In the genomic region with DNA sequence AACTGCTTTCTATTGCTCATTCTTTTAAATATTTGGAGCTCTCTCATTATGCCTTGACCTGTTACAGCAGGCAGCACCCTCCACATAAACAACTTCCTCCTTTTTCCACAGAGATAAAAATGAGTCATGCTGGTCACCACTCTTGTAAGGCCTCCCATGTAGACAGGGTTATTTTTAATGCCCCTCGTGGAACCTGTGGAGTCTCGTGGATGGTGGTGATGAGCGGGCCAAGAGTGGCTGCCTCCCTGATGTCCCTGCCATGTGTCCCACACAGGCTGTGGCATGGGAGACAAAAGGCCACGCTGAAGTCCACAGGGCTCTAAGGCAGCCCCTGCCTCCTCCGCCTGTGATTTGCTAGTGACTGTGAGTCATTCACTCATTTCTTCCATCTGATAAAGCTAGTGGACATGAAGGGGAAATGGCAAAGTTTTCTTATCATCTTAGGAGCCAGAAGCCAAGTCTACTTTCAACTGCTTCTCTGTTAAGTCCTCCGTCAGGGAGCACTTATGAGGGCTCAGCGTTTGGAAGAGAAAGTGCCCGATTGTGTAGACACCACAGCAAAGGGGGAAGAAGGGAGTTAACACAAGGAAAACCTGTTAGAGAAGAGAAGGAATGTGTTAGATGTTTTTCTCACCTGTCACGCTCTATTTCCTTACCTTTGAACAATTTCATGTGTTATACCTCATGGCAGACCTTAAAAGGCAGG, we compare ENCODE assay signal across 10 cellular contexts.
DNase-seq lines count a peak whose midpoint lies in the region; ATAC-seq and TF ChIP-seq lines count a peak whose summit lies in the region.
"Had no signal": no experiment of that assay in that cellular context is flagged by ENCODE, and none has a peak within 500 bp of the region (broad histone marks: within the 10 kb centered on the region; RNA-seq: fewer than 3 reads in every experiment).

No MANE protein-coding gene starts in this region.

- in situ Hi-C loops in astrocyte of the cerebellum (cut with HindIII; ENCODE audit: low sequenced_read_pairs), result no loop called here

- ATAC-seq in GM21390 (IDR thresholded peaks at IDR 0.05; ENCODE audit: unreplicated experiment) (no peak), HG02642 (IDR thresholded peaks at IDR 0.05; ENCODE audit: poor library complexity, unreplicated experiment) (no peak)
- ATAC-seq: stimulated activated memory B cell treated with anti-CD40 and anti-IgM and Interleukin-4, amounts not matched to agents 10 μg/mL and 1 μg/mL and 100 μg/mL, for 72 hours had no signal

- H3K27me3 ChIP-seq in kidney epithelial cell (ENCODE audit: control insufficient read depth, insufficient read depth, low read length) (no peaks in the 10 kb centered on the region), tibial artery (no peaks in the 10 kb centered on the region)
- H3K27me3 ChIP-seq in effector memory CD4-positive, alpha-beta T cell (replicated peaks; ENCODE audit: control insufficient read depth, insufficient read depth, low read length, poor library complexity, severe bottlenecking), result no peaks in the 10 kb centered on the region

- H3K4me1 ChIP-seq in tibial artery, result peaks cover 0 to 33% (median 13%) of the 10 kb centered on the region in 4 donors
- H3K4me1 ChIP-seq in effector memory CD4-positive, alpha-beta T cell (ENCODE audit: control insufficient read depth, insufficient read depth, low read length, poor library complexity, severe bottlenecking), result no peaks in the 10 kb centered on the region

- H3K4me3 ChIP-seq in astrocyte of the cerebellum (ENCODE audit: low read depth, low read length) (no peak overlapping the region), kidney epithelial cell (ENCODE audit: low read depth, low read length) (no peak overlapping the region), tibial artery (no peak overlapping the region)
- H3K4me3 ChIP-seq in effector memory CD4-positive, alpha-beta T cell (ENCODE audit: insufficient read depth, low read depth, low read length, poor library complexity, severe bottlenecking), result no peak overlapping the region

- H3K9me3 ChIP-seq in tibial artery, result peaks cover 0 to 3% (median 0%) of the 10 kb centered on the region in 3 donors
- H3K9me3 ChIP-seq in effector memory CD4-positive, alpha-beta T cell (ENCODE audit: control insufficient read depth, low read length), result no peaks in the 10 kb centered on the region

- DNase-seq in HUDEP-2 (lab: John Stamatoyannopoulos, UW; ENCODE audit: unreplicated experiment in 76 of 76) (peak in 54 of 76 experiments; percentile 3 to 87 (median 38)), astrocyte of the cerebellum (ENCODE audit: low read depth) (peak; percentile 65), kidney epithelial cell (ENCODE audit: low read depth) (peak; percentile 62), tibial artery (peak; percentile 47 to 81), NCI-H510A treated with DMSO at 0.1 percent for 48 hours (lab: John Stamatoyannopoulos, UW) (no peak)
- DNase-seq in effector memory CD4-positive, alpha-beta T cell, result no peak
- DNase-seq: hypothalamus had no signal

- no peak for TF ChIP-seq CTCF in astrocyte of the cerebellum (IDR thresholded peaks at IDR 0.05; ENCODE audit: low read depth, low read length, missing control alignments)
- no peak for TF ChIP-seq CTCF in kidney epithelial cell (IDR thresholded peaks at IDR 0.05; ENCODE audit: insufficient read depth, low read length, poor library complexity, severe bottlenecking)
- TF ChIP-seq CTCF in tibial artery (IDR thresholded peaks at IDR 0.05), result no peak

- no peaks in the 10 kb centered on the region for H3K36me3 ChIP-seq in kidney epithelial cell (ENCODE audit: control insufficient read depth, insufficient read depth, low read length)
- H3K36me3 ChIP-seq in tibial artery, result no peaks in the 10 kb centered on the region
- no peaks in the 10 kb centered on the region for H3K36me3 ChIP-seq in effector memory CD4-positive, alpha-beta T cell (ENCODE audit: control insufficient read depth, insufficient read depth, low read length)

- intact Hi-C loops in tibial artery (cut with DNase I; ENCODE audit: low total_unique reads), result no loop called here

- peak overlapping the region; percentile 80 to 89 for H3K27ac ChIP-seq in tibial artery
- no peak overlapping the region for H3K27ac ChIP-seq in effector memory CD4-positive, alpha-beta T cell (ENCODE audit: insufficient read depth, low read length, poor library complexity, severe bottlenecking)

Comparison
In these comparisons a context has a peak if more than half of its experiments do, and no peak if none do; other contexts are left out.
1. DNase-seq: peak in HUDEP-2 (54 of 76), astrocyte of the cerebellum (single experiment), kidney epithelial cell (single experiment) and tibial artery (2 of 2); none in effector memory CD4-positive, alpha-beta T cell (0 of 3) and NCI-H510A treated with DMSO at 0.1 percent for 48 hours (single experiment).